In the genomic region with DNA sequence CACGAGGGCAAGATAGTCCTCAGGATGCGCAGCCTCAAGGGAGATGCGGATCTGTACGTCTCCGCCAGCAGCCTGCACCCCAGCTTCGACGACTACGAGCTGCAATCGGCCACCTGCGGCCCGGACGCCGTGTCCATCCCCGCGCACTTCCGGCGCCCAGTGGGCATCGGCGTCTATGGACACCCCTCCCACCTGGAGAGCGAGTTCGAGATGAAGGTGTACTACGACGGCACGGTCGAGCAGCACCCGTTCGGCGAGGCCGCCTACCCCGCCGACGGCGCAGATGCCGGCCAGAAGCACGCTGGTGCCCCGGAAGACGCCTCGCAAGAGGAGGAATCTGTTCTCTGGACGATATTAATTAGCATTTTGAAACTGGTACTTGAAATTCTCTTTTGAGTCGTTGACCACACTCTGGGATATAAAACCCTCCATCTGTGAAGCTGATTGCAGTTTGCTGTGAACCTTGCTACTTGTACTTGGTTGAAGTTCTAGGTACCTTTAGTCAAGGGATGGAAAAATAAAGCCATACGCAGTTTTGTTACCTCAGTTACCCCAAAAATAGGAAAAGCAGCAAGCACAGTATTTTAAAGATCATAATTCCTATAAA, we compare ENCODE assay signal across 6 cellular contexts.
A peak's percentile ranks its signal among the peaks of the same experiment; 100 is the strongest.
DNase-seq lines count a peak whose midpoint lies in the region; ATAC-seq lines count a peak whose summit lies in the region.

No MANE protein-coding gene starts in this region.

- peak overlapping the region; percentile 86 to 96 for H3K4me3 ChIP-seq in muscle layer of colon (ENCODE audit: low read depth in 1 of 2, low read length in 2 of 2)

- peak overlapping the region; percentile 87 for H3K27ac ChIP-seq in muscle layer of colon (ENCODE audit: low read depth, low read length)

- DNase-seq in SHP77 (lab: John Stamatoyannopoulos, UW) (peak; percentile 19 to 58), SHP77 treated with DMSO at 0.1 percent for 48 hours (lab: John Stamatoyannopoulos, UW) (no peak), Kasumi-1 (lab: John Stamatoyannopoulos, UW) (peak; percentile 16 to 36)
- peak; percentile 58 for DNase-seq in activated naive CD8-positive, alpha-beta T cell treated with anti-CD3 and anti-CD28 coated beads, Interleukin-2, amount 50 U/mL, for 24 hours

- no peaks in the 10 kb centered on the region for H3K27me3 Mint-ChIP-seq in activated naive CD8-positive, alpha-beta T cell treated with anti-CD3 and anti-CD28 coated beads, Interleukin-2, amount 50 U/mL, for 24 hours

- H3K4me1 ChIP-seq in muscle layer of colon (ENCODE audit: insufficient read depth, low read length), result peaks cover 31% of the 10 kb centered on the region

- H3K9ac ChIP-seq in muscle layer of colon (ENCODE audit: low read length), result peak overlapping the region; percentile 58

- ATAC-seq in activated naive CD8-positive, alpha-beta T cell treated with anti-CD3 and anti-CD28 coated beads, Interleukin-2, amount 50 U/mL, for 24 hours, result peak; percentile 2
- no peak for ATAC-seq in HG02763 (IDR thresholded peaks at IDR 0.05; ENCODE audit: unreplicated experiment)

- H3K36me3 ChIP-seq in muscle layer of colon (ENCODE audit: insufficient read depth, low read length), result peaks cover 8% of the 10 kb centered on the region

- H3K9me3 ChIP-seq in muscle layer of colon (ENCODE audit: low read length), result no peaks in the 10 kb centered on the region

- no peaks in the 10 kb centered on the region for H3K9me3 Mint-ChIP-seq in activated naive CD8-positive, alpha-beta T cell treated with anti-CD3 and anti-CD28 coated beads, Interleukin-2, amount 50 U/mL, for 24 hours

- H3K27ac Mint-ChIP-seq in activated naive CD8-positive, alpha-beta T cell treated with anti-CD3 and anti-CD28 coated beads, Interleukin-2, amount 50 U/mL, for 24 hours, result peak overlapping the region; percentile 92

- H3K36me3 Mint-ChIP-seq in activated naive CD8-positive, alpha-beta T cell treated with anti-CD3 and anti-CD28 coated beads, Interleukin-2, amount 50 U/mL, for 24 hours (ENCODE audit: low read depth), result peaks cover 31% of the 10 kb centered on the region

- peaks cover 48% of the 10 kb centered on the region for H3K4me1 Mint-ChIP-seq in activated naive CD8-positive, alpha-beta T cell treated with anti-CD3 and anti-CD28 coated beads, Interleukin-2, amount 50 U/mL, for 24 hours

- H3K27me3 ChIP-seq in muscle layer of colon (ENCODE audit: control insufficient read depth in 1 of 2, insufficient read depth in 2 of 2, low read length in 2 of 2), result no peaks in the 10 kb centered on the region

- H3K4me3 Mint-ChIP-seq in activated naive CD8-positive, alpha-beta T cell treated with anti-CD3 and anti-CD28 coated beads, Interleukin-2, amount 50 U/mL, for 24 hours, result peak overlapping the region; percentile 93
